ENCODE assay signal across 25 cellular contexts in the genomic region with DNA sequence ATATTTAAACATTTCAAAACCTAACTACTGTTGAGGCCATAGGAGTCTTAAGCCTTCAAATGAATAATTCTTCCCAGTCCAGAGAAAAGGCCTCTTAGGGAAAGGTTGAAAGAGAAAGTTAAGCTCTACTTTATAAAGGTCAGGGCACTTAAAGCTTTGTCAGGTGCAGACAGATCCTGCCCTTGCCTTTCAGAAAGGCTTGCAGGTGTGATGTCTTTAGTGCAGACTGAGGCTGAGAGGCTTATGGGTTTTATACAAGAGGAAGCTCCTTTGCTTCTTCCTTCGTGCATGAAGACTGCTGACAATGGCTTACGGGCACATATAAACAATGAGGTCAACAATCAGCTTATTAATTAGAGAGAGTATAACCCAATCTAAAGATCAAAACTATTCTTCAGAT.
"Had no signal": no experiment of that assay in that cellular context is flagged by ENCODE, and none has a peak within 500 bp of the region (broad histone marks: within the 10 kb centered on the region; RNA-seq: fewer than 3 reads in every experiment).

No MANE protein-coding gene starts in this region.

- H3K27me3 ChIP-seq: esophagus muscularis mucosa, foreskin keratinocyte, gastroesophageal sphincter, heart left ventricle, hepatocyte, left lung, right atrium auricular region, sigmoid colon, stomach, thyroid gland, vagina had no signal

- ATAC-seq: foreskin keratinocyte; gastroesophageal sphincter; heart left ventricle; left lung; lower lobe of right lung; naive thymus-derived CD8-positive, alpha-beta T cell; stimulated activated effector memory CD8-positive, alpha-beta T cell treated with anti-CD3 and anti-CD28 coated beads, Interleukin-12 subunit alpha, Interleukin-12 subunit beta, amount 100 ng/mL, for 72 hours had no signal

- DNase-seq: dermis blood vessel endothelial cell; effector memory CD4-positive, alpha-beta T cell; foreskin keratinocyte; heart left ventricle; kidney; left lung; lower lobe of right lung; naive thymus-derived CD8-positive, alpha-beta T cell; nephron progenitor cell; nucleus accumbens; sigmoid colon; stimulated activated CD4-positive, alpha-beta T cell treated with anti-CD3 and anti-CD28 coated beads, Interleukin-2, amount 100 ng/mL, for 24 hours; stimulated activated CD4-positive, alpha-beta T cell treated with anti-CD3 and anti-CD28 coated beads, Interleukin-4, amount 100 ng/mL, for 24 hours; stimulated activated naive CD4-positive, alpha-beta T cell treated with Interleukin-2 at 50 U/mL for 16 hours; stomach; thyroid gland; trophoblast cell had no signal

- H3K36me3 ChIP-seq: esophagus muscularis mucosa, gastroesophageal sphincter, heart left ventricle, left lung, lower lobe of right lung, prostate gland, right atrium auricular region, sigmoid colon, stomach, thyroid gland, vagina had no signal

- H3K4me2 ChIP-seq: hepatocyte had no signal

- H3K9me3 Mint-ChIP-seq: nephron progenitor cell had no signal

- H3K79me2 ChIP-seq: hepatocyte had no signal

- H3K27ac Mint-ChIP-seq: naive thymus-derived CD8-positive, alpha-beta T cell; nephron progenitor cell; stimulated activated effector memory CD8-positive, alpha-beta T cell treated with anti-CD3 and anti-CD28 coated beads, Interleukin-12 subunit alpha, Interleukin-12 subunit beta, amount 100 ng/mL, for 72 hours had no signal

- H3K27ac ChIP-seq: esophagus muscularis mucosa, foreskin keratinocyte, gastroesophageal sphincter, heart left ventricle, hepatocyte, left lung, lower lobe of right lung, prostate gland, right atrium auricular region, sigmoid colon, stomach, thyroid gland, vagina had no signal

- H3K36me3 Mint-ChIP-seq: naive thymus-derived CD8-positive, alpha-beta T cell; stimulated activated effector memory CD8-positive, alpha-beta T cell treated with anti-CD3 and anti-CD28 coated beads, Interleukin-12 subunit alpha, Interleukin-12 subunit beta, amount 100 ng/mL, for 72 hours had no signal

- H3K4me1 ChIP-seq: esophagus muscularis mucosa, foreskin keratinocyte, gastroesophageal sphincter, heart left ventricle, left lung, lower lobe of right lung, prostate gland, right atrium auricular region, sigmoid colon, stomach, thyroid gland, vagina had no signal

- H3K4me3 ChIP-seq: esophagus muscularis mucosa, gastroesophageal sphincter, heart left ventricle, hepatocyte, left lung, lower lobe of right lung, prostate gland, right atrium auricular region, sigmoid colon, stomach, thyroid gland, vagina had no signal

- H2AFZ ChIP-seq: hepatocyte had no signal

- H3K9me3 ChIP-seq: esophagus muscularis mucosa, gastroesophageal sphincter, heart left ventricle, left lung, lower lobe of right lung, prostate gland, right atrium auricular region, sigmoid colon, stomach, thyroid gland, vagina had no signal

- FAIRE-seq: endothelial cell of umbilical vein, kidney had no signal
